Comparison of ENCODE assay signal across 14 cellular contexts in the genomic region with DNA sequence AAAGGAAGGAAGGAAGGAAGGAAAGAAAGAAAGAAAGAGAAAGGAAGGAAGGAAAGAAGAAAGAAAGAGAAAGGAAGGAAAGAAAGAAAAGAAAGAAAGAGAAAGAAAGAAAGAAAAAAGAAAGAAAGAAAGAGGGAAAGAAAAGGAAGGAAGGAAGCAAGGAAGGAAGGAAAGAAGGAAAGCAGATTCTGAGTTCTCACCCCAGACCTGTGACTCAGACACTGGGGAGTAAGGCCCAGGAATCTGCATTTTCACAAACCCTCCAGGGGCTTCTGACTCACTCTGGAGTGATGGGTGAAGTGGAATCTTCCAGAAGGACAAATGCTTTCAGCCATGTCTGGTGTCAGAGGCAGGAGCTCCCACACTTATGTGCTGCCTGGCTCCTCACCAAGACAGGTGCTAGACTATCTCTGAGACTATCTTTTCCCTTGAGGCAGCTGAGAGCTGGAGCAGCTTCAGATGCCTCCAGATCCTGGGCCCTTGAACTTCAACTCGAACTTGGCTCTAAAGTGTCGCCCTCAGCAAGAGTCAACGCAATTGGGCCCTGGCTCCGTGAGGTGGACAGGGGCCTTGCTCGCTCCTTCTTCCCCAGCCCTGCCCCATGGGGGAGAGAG. TPM values are rescaled to one million over a fixed set of nuclear protein-coding genes. Genes with fewer than 3 reads are reported as not detected.
A peak's percentile ranks its signal among the peaks of the same experiment; 100 is the strongest.
DNase-seq lines count a peak whose midpoint lies in the region; ATAC-seq, FAIRE-seq and TF ChIP-seq lines count a peak whose summit lies in the region.
"Had no signal": no experiment of that assay in that cellular context is flagged by ENCODE, and none has a peak within 500 bp of the region (broad histone marks: within the 10 kb centered on the region; RNA-seq: fewer than 3 reads in every experiment).

No MANE protein-coding gene starts in this region.

- no peak for ATAC-seq in activated naive CD8-positive, alpha-beta T cell treated with anti-CD3 and anti-CD28 coated beads, Interleukin-2, amount 10 ng/mL, durations not matched to agents 7 days and 5 days (ENCODE audit: low read depth)
- ATAC-seq: natural killer cell treated with Interleukin-12 subunit alpha and Interleukin-12 subunit beta and Interleukin-15 and Interleukin-18, amount 100 ng/mL, for 72 hours had no signal

- H3K9me3 Mint-ChIP-seq in activated naive CD8-positive, alpha-beta T cell treated with anti-CD3 and anti-CD28 coated beads, Interleukin-2, amount 10 ng/mL, durations not matched to agents 7 days and 5 days: no peaks in the 10 kb centered on the region
- H3K9me3 Mint-ChIP-seq in activated naive CD8-positive, alpha-beta T cell treated with anti-CD3 and anti-CD28 coated beads for 36 hours: no peaks in the 10 kb centered on the region
- no peaks in the 10 kb centered on the region for H3K9me3 Mint-ChIP-seq in endothelial cell (ENCODE audit: unreplicated experiment)
- no peaks in the 10 kb centered on the region for H3K9me3 Mint-ChIP-seq in stimulated activated naive CD8-positive, alpha-beta T cell treated with anti-CD3 and anti-CD28 coated beads, Interleukin-15, Interleukin-2, amounts not matched to agents 100 ng/mL and 50 ng/mL, for 24 hours
- H3K9me3 Mint-ChIP-seq: natural killer cell treated with Interleukin-12 subunit alpha and Interleukin-12 subunit beta and Interleukin-15 and Interleukin-18, amount 100 ng/mL, for 72 hours had no signal

- no peak overlapping the region for H3K4me3 Mint-ChIP-seq in activated naive CD8-positive, alpha-beta T cell treated with anti-CD3 and anti-CD28 coated beads, Interleukin-2, amount 10 ng/mL, durations not matched to agents 7 days and 5 days
- H3K4me3 Mint-ChIP-seq in activated naive CD8-positive, alpha-beta T cell treated with anti-CD3 and anti-CD28 coated beads for 36 hours: no peak overlapping the region
- H3K4me3 Mint-ChIP-seq in endothelial cell (ENCODE audit: unreplicated experiment): no peak overlapping the region
- no peak overlapping the region for H3K4me3 Mint-ChIP-seq in stimulated activated naive CD8-positive, alpha-beta T cell treated with anti-CD3 and anti-CD28 coated beads, Interleukin-15, Interleukin-2, amounts not matched to agents 100 ng/mL and 50 ng/mL, for 24 hours
- H3K4me3 Mint-ChIP-seq: natural killer cell treated with Interleukin-12 subunit alpha and Interleukin-12 subunit beta and Interleukin-15 and Interleukin-18, amount 100 ng/mL, for 72 hours had no signal

- POLR2A ChIA-PET in activated naive CD8-positive, alpha-beta T cell treated with anti-CD3 and anti-CD28 coated beads, Interleukin-2, amount 10 ng/mL, durations not matched to agents 7 days and 5 days (lab: Charles Lee): no interaction called here

- peaks cover 13% of the 10 kb centered on the region for H3K4me1 Mint-ChIP-seq in activated naive CD8-positive, alpha-beta T cell treated with anti-CD3 and anti-CD28 coated beads, Interleukin-2, amount 10 ng/mL, durations not matched to agents 7 days and 5 days
- H3K4me1 Mint-ChIP-seq in activated naive CD8-positive, alpha-beta T cell treated with anti-CD3 and anti-CD28 coated beads for 36 hours: peaks cover 14% of the 10 kb centered on the region
- peaks cover 14% of the 10 kb centered on the region for H3K4me1 Mint-ChIP-seq in endothelial cell (ENCODE audit: unreplicated experiment)
- peaks cover 36% of the 10 kb centered on the region for H3K4me1 Mint-ChIP-seq in stimulated activated naive CD8-positive, alpha-beta T cell treated with anti-CD3 and anti-CD28 coated beads, Interleukin-15, Interleukin-2, amounts not matched to agents 100 ng/mL and 50 ng/mL, for 24 hours (ENCODE audit: low read depth)

- no peak for FAIRE-seq in RCC 7860 (lab: Jason Lieb, UNC)

- H3K36me3 Mint-ChIP-seq in activated naive CD8-positive, alpha-beta T cell treated with anti-CD3 and anti-CD28 coated beads, Interleukin-2, amount 10 ng/mL, durations not matched to agents 7 days and 5 days: no peaks in the 10 kb centered on the region
- H3K36me3 Mint-ChIP-seq in activated naive CD8-positive, alpha-beta T cell treated with anti-CD3 and anti-CD28 coated beads for 36 hours: no peaks in the 10 kb centered on the region
- no peaks in the 10 kb centered on the region for H3K36me3 Mint-ChIP-seq in endothelial cell (ENCODE audit: low read depth, unreplicated experiment)
- H3K36me3 Mint-ChIP-seq in stimulated activated naive CD8-positive, alpha-beta T cell treated with anti-CD3 and anti-CD28 coated beads, Interleukin-15, Interleukin-2, amounts not matched to agents 100 ng/mL and 50 ng/mL, for 24 hours (ENCODE audit: low read depth): no peaks in the 10 kb centered on the region
- H3K36me3 Mint-ChIP-seq: natural killer cell treated with Interleukin-12 subunit alpha and Interleukin-12 subunit beta and Interleukin-15 and Interleukin-18, amount 100 ng/mL, for 72 hours had no signal

- H3K27ac Mint-ChIP-seq in activated naive CD8-positive, alpha-beta T cell treated with anti-CD3 and anti-CD28 coated beads, Interleukin-2, amount 10 ng/mL, durations not matched to agents 7 days and 5 days: peak overlapping the region; percentile 5
- H3K27ac Mint-ChIP-seq in activated naive CD8-positive, alpha-beta T cell treated with anti-CD3 and anti-CD28 coated beads for 36 hours: no peak overlapping the region
- H3K27ac Mint-ChIP-seq in endothelial cell (ENCODE audit: unreplicated experiment): peak overlapping the region; percentile 62
- peak overlapping the region; percentile 45 for H3K27ac Mint-ChIP-seq in stimulated activated naive CD8-positive, alpha-beta T cell treated with anti-CD3 and anti-CD28 coated beads, Interleukin-15, Interleukin-2, amounts not matched to agents 100 ng/mL and 50 ng/mL, for 24 hours
- H3K27ac Mint-ChIP-seq: natural killer cell treated with Interleukin-12 subunit alpha and Interleukin-12 subunit beta and Interleukin-15 and Interleukin-18, amount 100 ng/mL, for 72 hours had no signal

- no peaks in the 10 kb centered on the region for H3K27me3 Mint-ChIP-seq in activated naive CD8-positive, alpha-beta T cell treated with anti-CD3 and anti-CD28 coated beads, Interleukin-2, amount 10 ng/mL, durations not matched to agents 7 days and 5 days
- H3K27me3 Mint-ChIP-seq in activated naive CD8-positive, alpha-beta T cell treated with anti-CD3 and anti-CD28 coated beads for 36 hours: no peaks in the 10 kb centered on the region
- H3K27me3 Mint-ChIP-seq in endothelial cell (ENCODE audit: unreplicated experiment): peaks cover 3% of the 10 kb centered on the region
- H3K27me3 Mint-ChIP-seq in stimulated activated naive CD8-positive, alpha-beta T cell treated with anti-CD3 and anti-CD28 coated beads, Interleukin-15, Interleukin-2, amounts not matched to agents 100 ng/mL and 50 ng/mL, for 24 hours: no peaks in the 10 kb centered on the region

- DNase-seq in activated naive CD8-positive, alpha-beta T cell treated with anti-CD3 and anti-CD28 coated beads, Interleukin-2, amount 10 ng/mL, durations not matched to agents 7 days and 5 days: no peak
- DNase-seq in activated naive CD8-positive, alpha-beta T cell treated with anti-CD3 and anti-CD28 coated beads for 36 hours: no peak
- DNase-seq in RCC 7860 (ENCODE audit: low spot score) (peak; percentile 5), endothelial cell (ENCODE audit: low spot score) (no peak), NCI-H1417 (lab: John Stamatoyannopoulos, UW) (no peak), NCI-H1105 treated with DMSO at 0.1 percent for 48 hours (lab: John Stamatoyannopoulos, UW) (no peak), T-helper 1 cell (no peak)
- DNase-seq: activated naive CD4-positive, alpha-beta T cell treated with anti-CD3 and anti-CD28 coated beads, Interleukin-2, amount 50 U/mL, for 16 hours; effector CD4-positive, alpha-beta T cell; NCI-H1092; NCI-H446 treated with DMSO at 0.1 percent for 48 hours; transverse colon had no signal

- TF ChIP-seq CTCF in endothelial cell (IDR thresholded peaks at IDR 0.05; ENCODE audit: unreplicated experiment): no peak

RNA-seq across cellular contexts. Expression of gene SCARB1, which starts 19.7 kb away (rescaled TPM):
- total RNA-seq in activated naive CD8-positive, alpha-beta T cell treated with anti-CD3 and anti-CD28 coated beads, Interleukin-2, amount 10 ng/mL, durations not matched to agents 7 days and 5 days: 10 to 100 TPM; 10.8 to 13.0 TPM
- 10 to 100 TPM; 40.3 to 43.8 TPM for total RNA-seq in activated naive CD8-positive, alpha-beta T cell treated with anti-CD3 and anti-CD28 coated beads for 36 hours
- 16.9 TPM for total RNA-seq in endothelial cell (ENCODE audit: unreplicated experiment)

RNA-seq across cellular contexts. Expression of gene UBC, which starts 31.1 kb away (rescaled TPM):
- 1,000 to 10,000 TPM; 1,024 to 1,046 TPM for total RNA-seq in activated naive CD8-positive, alpha-beta T cell treated with anti-CD3 and anti-CD28 coated beads, Interleukin-2, amount 10 ng/mL, durations not matched to agents 7 days and 5 days
- 100 to 1,000 TPM; 927 to 944 TPM for total RNA-seq in activated naive CD8-positive, alpha-beta T cell treated with anti-CD3 and anti-CD28 coated beads for 36 hours
- 765 TPM for total RNA-seq in endothelial cell (ENCODE audit: unreplicated experiment)
